2 cellular contexts compared by ENCODE assay signal in the genomic region with DNA sequence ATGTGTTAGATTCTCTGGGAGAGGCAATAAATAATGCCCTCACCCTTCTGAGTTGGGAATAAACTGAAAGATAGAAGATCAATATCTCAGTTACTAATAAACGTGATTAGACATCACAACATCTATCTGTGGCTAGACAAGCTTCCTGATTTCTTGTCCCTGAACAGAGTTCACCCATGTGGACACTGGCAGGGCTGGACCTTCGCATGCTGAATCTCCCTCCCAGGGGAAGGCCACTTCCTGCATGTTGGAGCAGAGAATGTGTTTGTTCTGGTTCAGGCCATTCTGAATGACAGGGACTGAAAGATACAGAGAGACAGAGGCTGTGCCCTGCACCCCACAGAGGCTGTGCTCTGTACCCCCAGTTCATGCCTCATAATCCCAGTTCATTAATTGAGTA.
TF ChIP-seq lines count a peak whose summit lies in the region.

No MANE protein-coding gene starts in this region.

TF ChIP-seq in HepG2, 621 proteins besides CTCF, POLR2A, EP300 and RAD21 (continued from another document):
- TF ChIP-seq, protein P1, sequence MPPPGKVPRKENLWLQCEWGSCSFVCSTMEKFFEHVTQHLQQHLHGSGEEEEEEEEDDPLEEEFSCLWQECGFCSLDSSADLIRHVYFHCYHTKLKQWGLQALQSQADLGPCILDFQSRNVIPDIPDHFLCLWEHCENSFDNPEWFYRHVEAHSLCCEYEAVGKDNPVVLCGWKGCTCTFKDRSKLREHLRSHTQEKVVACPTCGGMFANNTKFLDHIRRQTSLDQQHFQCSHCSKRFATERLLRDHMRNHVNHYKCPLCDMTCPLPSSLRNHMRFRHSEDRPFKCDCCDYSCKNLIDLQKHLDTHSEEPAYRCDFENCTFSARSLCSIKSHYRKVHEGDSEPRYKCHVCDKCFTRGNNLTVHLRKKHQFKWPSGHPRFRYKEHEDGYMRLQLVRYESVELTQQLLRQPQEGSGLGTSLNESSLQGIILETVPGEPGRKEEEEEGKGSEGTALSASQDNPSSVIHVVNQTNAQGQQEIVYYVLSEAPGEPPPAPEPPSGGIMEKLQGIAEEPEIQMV (CRISPR knock-in tag; IDR thresholded peaks at IDR 0.05; ENCODE audit: low read depth) = no peak
- TF ChIP-seq HDAC1 (CRISPR knock-in tag; IDR thresholded peaks at IDR 0.05) (no peak), ZBTB8A (CRISPR knock-in tag; IDR thresholded peaks at IDR 0.05; ENCODE audit: borderline replicate concordance, low read depth) (no peak), TAF15 (IDR thresholded peaks at IDR 0.05; ENCODE audit: low read depth, low read length, poor library complexity, severe bottlenecking) (no peak)
- TF ChIP-seq, protein P2, sequence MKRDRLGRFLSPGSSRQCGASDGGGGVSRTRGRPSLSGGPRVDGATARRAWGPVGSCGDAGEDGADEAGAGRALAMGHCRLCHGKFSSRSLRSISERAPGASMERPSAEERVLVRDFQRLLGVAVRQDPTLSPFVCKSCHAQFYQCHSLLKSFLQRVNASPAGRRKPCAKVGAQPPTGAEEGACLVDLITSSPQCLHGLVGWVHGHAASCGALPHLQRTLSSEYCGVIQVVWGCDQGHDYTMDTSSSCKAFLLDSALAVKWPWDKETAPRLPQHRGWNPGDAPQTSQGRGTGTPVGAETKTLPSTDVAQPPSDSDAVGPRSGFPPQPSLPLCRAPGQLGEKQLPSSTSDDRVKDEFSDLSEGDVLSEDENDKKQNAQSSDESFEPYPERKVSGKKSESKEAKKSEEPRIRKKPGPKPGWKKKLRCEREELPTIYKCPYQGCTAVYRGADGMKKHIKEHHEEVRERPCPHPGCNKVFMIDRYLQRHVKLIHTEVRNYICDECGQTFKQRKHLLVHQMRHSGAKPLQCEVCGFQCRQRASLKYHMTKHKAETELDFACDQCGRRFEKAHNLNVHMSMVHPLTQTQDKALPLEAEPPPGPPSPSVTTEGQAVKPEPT (CRISPR knock-in tag; IDR thresholded peaks at IDR 0.05; ENCODE audit: low read depth) = no peak
- TF ChIP-seq, protein P3, sequence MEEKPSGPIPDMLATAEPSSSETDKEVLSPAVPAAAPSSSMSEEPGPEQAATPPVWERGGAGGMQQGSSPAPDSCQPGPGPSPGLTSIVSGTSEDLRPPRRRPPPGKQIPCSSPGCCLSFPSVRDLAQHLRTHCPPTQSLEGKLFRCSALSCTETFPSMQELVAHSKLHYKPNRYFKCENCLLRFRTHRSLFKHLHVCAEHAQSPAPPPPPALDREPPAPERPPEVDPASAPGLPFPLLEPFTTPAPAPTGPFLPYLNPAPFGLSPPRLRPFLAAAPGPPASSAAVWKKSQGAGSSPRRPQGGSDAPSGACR (CRISPR knock-in tag; IDR thresholded peaks at IDR 0.05) = no peak

TF ChIP-seq in SK-N-SH treated with all-trans-retinoic acid at 6 μM for 48 hours, 23 proteins besides CTCF, POLR2A, EP300 and RAD21 (continued from another document):
- TF ChIP-seq, protein P4, sequence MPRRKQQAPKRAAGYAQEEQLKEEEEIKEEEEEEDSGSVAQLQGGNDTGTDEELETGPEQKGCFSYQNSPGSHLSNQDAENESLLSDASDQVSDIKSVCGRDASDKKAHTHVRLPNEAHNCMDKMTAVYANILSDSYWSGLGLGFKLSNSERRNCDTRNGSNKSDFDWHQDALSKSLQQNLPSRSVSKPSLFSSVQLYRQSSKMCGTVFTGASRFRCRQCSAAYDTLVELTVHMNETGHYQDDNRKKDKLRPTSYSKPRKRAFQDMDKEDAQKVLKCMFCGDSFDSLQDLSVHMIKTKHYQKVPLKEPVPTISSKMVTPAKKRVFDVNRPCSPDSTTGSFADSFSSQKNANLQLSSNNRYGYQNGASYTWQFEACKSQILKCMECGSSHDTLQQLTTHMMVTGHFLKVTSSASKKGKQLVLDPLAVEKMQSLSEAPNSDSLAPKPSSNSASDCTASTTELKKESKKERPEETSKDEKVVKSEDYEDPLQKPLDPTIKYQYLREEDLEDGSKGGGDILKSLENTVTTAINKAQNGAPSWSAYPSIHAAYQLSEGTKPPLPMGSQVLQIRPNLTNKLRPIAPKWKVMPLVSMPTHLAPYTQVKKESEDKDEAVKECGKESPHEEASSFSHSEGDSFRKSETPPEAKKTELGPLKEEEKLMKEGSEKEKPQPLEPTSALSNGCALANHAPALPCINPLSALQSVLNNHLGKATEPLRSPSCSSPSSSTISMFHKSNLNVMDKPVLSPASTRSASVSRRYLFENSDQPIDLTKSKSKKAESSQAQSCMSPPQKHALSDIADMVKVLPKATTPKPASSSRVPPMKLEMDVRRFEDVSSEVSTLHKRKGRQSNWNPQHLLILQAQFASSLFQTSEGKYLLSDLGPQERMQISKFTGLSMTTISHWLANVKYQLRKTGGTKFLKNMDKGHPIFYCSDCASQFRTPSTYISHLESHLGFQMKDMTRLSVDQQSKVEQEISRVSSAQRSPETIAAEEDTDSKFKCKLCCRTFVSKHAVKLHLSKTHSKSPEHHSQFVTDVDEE (CRISPR knock-in tag; IDR thresholded peaks at IDR 0.05) = no peak
- no peak for TF ChIP-seq ZFP30 (CRISPR knock-in tag; IDR thresholded peaks at IDR 0.05)
- TF ChIP-seq, protein P5, sequence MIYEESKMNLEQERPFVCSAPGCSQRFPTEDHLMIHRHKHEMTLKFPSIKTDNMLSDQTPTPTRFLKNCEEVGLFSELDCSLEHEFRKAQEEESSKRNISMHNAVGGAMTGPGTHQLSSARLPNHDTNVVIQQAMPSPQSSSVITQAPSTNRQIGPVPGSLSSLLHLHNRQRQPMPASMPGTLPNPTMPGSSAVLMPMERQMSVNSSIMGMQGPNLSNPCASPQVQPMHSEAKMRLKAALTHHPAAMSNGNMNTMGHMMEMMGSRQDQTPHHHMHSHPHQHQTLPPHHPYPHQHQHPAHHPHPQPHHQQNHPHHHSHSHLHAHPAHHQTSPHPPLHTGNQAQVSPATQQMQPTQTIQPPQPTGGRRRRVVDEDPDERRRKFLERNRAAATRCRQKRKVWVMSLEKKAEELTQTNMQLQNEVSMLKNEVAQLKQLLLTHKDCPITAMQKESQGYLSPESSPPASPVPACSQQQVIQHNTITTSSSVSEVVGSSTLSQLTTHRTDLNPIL (CRISPR knock-in tag; IDR thresholded peaks at IDR 0.05; ENCODE audit: low read depth) = no peak
- no peak for TF ChIP-seq BACH2 (CRISPR knock-in tag; IDR thresholded peaks at IDR 0.05; ENCODE audit: borderline replicate concordance)
- TF ChIP-seq, protein P6, sequence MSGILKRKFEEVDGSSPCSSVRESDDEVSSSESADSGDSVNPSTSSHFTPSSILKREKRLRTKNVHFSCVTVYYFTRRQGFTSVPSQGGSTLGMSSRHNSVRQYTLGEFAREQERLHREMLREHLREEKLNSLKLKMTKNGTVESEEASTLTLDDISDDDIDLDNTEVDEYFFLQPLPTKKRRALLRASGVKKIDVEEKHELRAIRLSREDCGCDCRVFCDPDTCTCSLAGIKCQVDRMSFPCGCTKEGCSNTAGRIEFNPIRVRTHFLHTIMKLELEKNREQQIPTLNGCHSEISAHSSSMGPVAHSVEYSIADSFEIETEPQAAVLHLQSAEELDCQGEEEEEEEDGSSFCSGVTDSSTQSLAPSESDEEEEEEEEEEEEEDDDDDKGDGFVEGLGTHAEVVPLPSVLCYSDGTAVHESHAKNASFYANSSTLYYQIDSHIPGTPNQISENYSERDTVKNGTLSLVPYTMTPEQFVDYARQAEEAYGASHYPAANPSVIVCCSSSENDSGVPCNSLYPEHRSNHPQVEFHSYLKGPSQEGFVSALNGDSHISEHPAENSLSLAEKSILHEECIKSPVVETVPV (CRISPR knock-in tag; IDR thresholded peaks at IDR 0.05) = no peak
- TF ChIP-seq ESRRG (CRISPR knock-in tag; IDR thresholded peaks at IDR 0.05) = no peak
- no peak for TF ChIP-seq ZC3H10 (CRISPR knock-in tag; IDR thresholded peaks at IDR 0.05)
- no peak for TF ChIP-seq ISL1 (CRISPR knock-in tag; IDR thresholded peaks at IDR 0.05)
- TF ChIP-seq ZNF70 (CRISPR knock-in tag; IDR thresholded peaks at IDR 0.05) = no peak
